Comparison of ENCODE assay signal across 7 cellular contexts in genomic region chr5:90386099-90386710, GRCh38. TPM values are rescaled to one million over a fixed set of nuclear protein-coding genes. Genes with fewer than 3 reads are reported as not detected.
DNase-seq lines count a peak whose midpoint lies in the region; ATAC-seq and TF ChIP-seq lines count a peak whose summit lies in the region.

No MANE protein-coding gene starts in this region.

- no peak overlapping the region for H2AFZ ChIP-seq in parathyroid adenoma

- H3K4me1 ChIP-seq in colonic mucosa (no peaks in the 10 kb centered on the region), parathyroid adenoma (no peaks in the 10 kb centered on the region)

- no peak overlapping the region for H3K4me2 ChIP-seq in parathyroid adenoma (ENCODE audit: low read length)

- intact Hi-C loops in colonic mucosa (cut with DNase I): loop anchor here (10.0 kb wide), 1 partner anchor 111 kb away; no protein-coding TSS in a partner anchor

- no peak overlapping the region for H3K27ac ChIP-seq in colonic mucosa
- no peak overlapping the region for H3K27ac ChIP-seq in parathyroid adenoma

- TF ChIP-seq CTCF in GM10248 (IDR thresholded peaks at IDR 0.05; ENCODE audit: control extremely low read depth, extremely low read depth, low read depth, missing control alignments) (peak; percentile 35), colonic mucosa (IDR thresholded peaks at IDR 0.05) (peak; percentile 22), parathyroid adenoma (IDR thresholded peaks at IDR 0.05) (peak; percentile 37)

- H3K36me3 ChIP-seq in colonic mucosa: no peaks in the 10 kb centered on the region
- no peaks in the 10 kb centered on the region for H3K36me3 ChIP-seq in parathyroid adenoma (ENCODE audit: control insufficient read depth, insufficient read depth, low read length)

- CTCF ChIA-PET in GM10248 (lab: Yijun Ruan, JAX): interaction anchor here (0.9 to 3.1 kb wide), 10 partner anchors 10 to 1696 kb away, joined by 3 to 10 read pairs (median 4); no protein-coding TSS in a partner anchor

- no peak for ATAC-seq in HG02763 (IDR thresholded peaks at IDR 0.05; ENCODE audit: unreplicated experiment)

- POLR2A ChIA-PET in GM10248 (lab: Yijun Ruan, JAX): no interaction called here

- H3K27me3 ChIP-seq in colonic mucosa: no peaks in the 10 kb centered on the region
- no peaks in the 10 kb centered on the region for H3K27me3 ChIP-seq in parathyroid adenoma (ENCODE audit: control insufficient read depth, insufficient read depth, low read length)

- H3K79me2 ChIP-seq in parathyroid adenoma: no peaks in the 10 kb centered on the region

- H3K4me3 ChIP-seq in colonic mucosa (no peak overlapping the region), parathyroid adenoma (ENCODE audit: low read depth, low read length) (no peak overlapping the region)

- H3K9me3 ChIP-seq in colonic mucosa: no peaks in the 10 kb centered on the region
- no peaks in the 10 kb centered on the region for H3K9me3 ChIP-seq in parathyroid adenoma (ENCODE audit: control insufficient read depth, low read length)

- H3K9ac ChIP-seq in colonic mucosa (ENCODE audit: low read depth in 2 of 2, low read length in 2 of 2) (no peak overlapping the region), parathyroid adenoma (no peak overlapping the region)

- DNase-seq in GM10248 (ENCODE audit: extremely low spot score) (no peak), NCI-H1694 treated with DMSO at 0.1 percent for 48 hours (lab: John Stamatoyannopoulos, UW) (peak; percentile 23), colonic mucosa (no peak), germinal center (ENCODE audit: low spot score) (no peak)
- no peak for DNase-seq in stimulated activated CD4-positive, alpha-beta T cell treated with anti-CD3 and anti-CD28 coated beads, Interleukin-12 subunit alpha, Interleukin-12 subunit beta, amount 100 ng/mL, for 4 hours

RNA-seq across cellular contexts. Expression of gene CETN3, which starts 23.4 kb away (rescaled TPM):
- total RNA-seq in colonic mucosa: 10 to 100 TPM; 18.2 to 25.7 TPM
